In genomic region chr5:139403787-139404483, GRCh38 we compare ENCODE assay signal across 8 cellular contexts. TPM values are rescaled to one million over a fixed set of nuclear protein-coding genes. Genes with fewer than 3 reads are reported as not detected.
DNase-seq lines count a peak whose midpoint lies in the region; ATAC-seq and TF ChIP-seq lines count a peak whose summit lies in the region.

Gene SPATA24, minus strand, starts transcription at chr5:139404089. Its CDS starts 29 bp downstream, at chr5:139404060.

- H3K4me3 Mint-ChIP-seq in activated T-cell treated with anti-CD3 and anti-CD28 coated beads, Interleukin-2, amount 50 U/mL, for 24 hours, result peak within 1 kb of the TSS; percentile 85

- peaks cover 40% of the 10 kb centered on the region for H3K4me1 Mint-ChIP-seq in activated T-cell treated with anti-CD3 and anti-CD28 coated beads, Interleukin-2, amount 50 U/mL, for 24 hours (ENCODE audit: low read depth)

- no peaks in the 10 kb centered on the region for H3K9me3 Mint-ChIP-seq in activated T-cell treated with anti-CD3 and anti-CD28 coated beads, Interleukin-2, amount 50 U/mL, for 24 hours

- TF ChIP-seq CTCF in PC-3 (conservative IDR thresholded peaks at IDR 0.05; ENCODE audit: low read depth, low read length) (no peak), epithelial cell of proximal tubule (conservative IDR thresholded peaks at IDR 0.05; ENCODE audit: low read depth, low read length) (no peak)

- H3K27me3 ChIP-seq in PC-3 (ENCODE audit: low read length) (no peaks in the 10 kb centered on the region), mucosa of rectum (ENCODE audit: control insufficient read depth in 2 of 2, insufficient read depth in 2 of 2, low read length in 2 of 2) (no peaks in the 10 kb centered on the region)

- peaks cover 14% of the 10 kb centered on the region for H3K36me3 Mint-ChIP-seq in activated T-cell treated with anti-CD3 and anti-CD28 coated beads, Interleukin-2, amount 50 U/mL, for 24 hours (ENCODE audit: low read depth)

- BruUV-seq in PC-3 (replicated peaks; lab: Mats Ljungman, UMichigan), result no TSS peak

- H3K27ac ChIP-seq in PC-3 (ENCODE audit: low read length) (peak within 1 kb of the TSS; percentile 90), mucosa of rectum (ENCODE audit: low read depth in 2 of 2, low read length in 2 of 2) (peak within 1 kb of the TSS; percentile 93 to 95)

- no peaks in the 10 kb centered on the region for H3F3A ChIP-seq in PC-3 (ENCODE audit: low read length, unreplicated experiment)

- H3K4me1 ChIP-seq in PC-3 (ENCODE audit: insufficient read depth, low read length), result peaks cover 10% of the 10 kb centered on the region
- H3K4me1 ChIP-seq in mucosa of rectum (ENCODE audit: control insufficient read depth in 2 of 2, insufficient read depth in 2 of 2, low read length in 2 of 2), result peaks cover 13 to 15% of the 10 kb centered on the region in 2 donors

- H3K9ac ChIP-seq in PC-3 (ENCODE audit: low read length) (peak within 1 kb of the TSS; percentile 88), mucosa of rectum (ENCODE audit: low read depth in 1 of 2, low read length in 2 of 2) (peak within 1 kb of the TSS; percentile 72 to 84)

- no peaks in the 10 kb centered on the region for H3K36me3 ChIP-seq in PC-3 (ENCODE audit: low read depth, low read length)
- H3K36me3 ChIP-seq in mucosa of rectum (ENCODE audit: control insufficient read depth in 2 of 2, insufficient read depth in 2 of 2, low read length in 2 of 2), result peaks cover 0 to 2% of the 10 kb centered on the region in 2 donors

- H3K9me3 ChIP-seq in PC-3 (ENCODE audit: low read length), result no peaks in the 10 kb centered on the region
- no peaks in the 10 kb centered on the region for H3K9me3 ChIP-seq in mucosa of rectum (ENCODE audit: control insufficient read depth in 2 of 2, low read length in 2 of 2)

- ATAC-seq in GM21717 (IDR thresholded peaks at IDR 0.05; ENCODE audit: unreplicated experiment) (peak; percentile 75), PC-3 (peak; percentile 95)

- no peaks in the 10 kb centered on the region for H3K9me2 ChIP-seq in PC-3 (replicated peaks; ENCODE audit: low read length)

- H3K27me3 Mint-ChIP-seq in activated T-cell treated with anti-CD3 and anti-CD28 coated beads, Interleukin-2, amount 50 U/mL, for 24 hours, result no peaks in the 10 kb centered on the region

- peak within 1 kb of the TSS; percentile 99 for H3K27ac Mint-ChIP-seq in activated T-cell treated with anti-CD3 and anti-CD28 coated beads, Interleukin-2, amount 50 U/mL, for 24 hours

- CTCF ChIA-PET in PC-3 (lab: Charles Lee), result no interaction called here

- POLR2A ChIA-PET in PC-3 (lab: Charles Lee; ENCODE audit: unreplicated experiment), result interaction anchor here (0.5 kb wide), 1 partner anchor 795 kb away, joined by 3 read pairs; no protein-coding TSS in a partner anchor

- H3K79me2 ChIP-seq in PC-3 (ENCODE audit: low read length), result no peaks in the 10 kb centered on the region

- intact Hi-C loops in PC-3 (cut with micrococcal nuclease), result no loop called here

- H2AFZ ChIP-seq in PC-3 (ENCODE audit: low read length), result peak within 1 kb of the TSS; percentile 91

- no peaks in the 10 kb centered on the region for H4K20me1 ChIP-seq in PC-3 (ENCODE audit: low read length)

- DNase-seq in DMS153 treated with DMSO at 0.1 percent for 48 hours (lab: John Stamatoyannopoulos, UW; ENCODE audit: unreplicated experiment) (peak; percentile 77), PC-3 (peak; percentile 91), epithelial cell of proximal tubule (ENCODE audit: low read depth) (peak; percentile 65)
- DNase-seq in Jurkat, Clone E6-1 (ENCODE audit: low read depth, low spot score), result peak; percentile 97
- peak; percentile 98 for DNase-seq in activated T-cell treated with anti-CD3 and anti-CD28 coated beads, Interleukin-2, amount 50 U/mL, for 24 hours
- DNase-seq in stimulated activated CD8-positive, alpha-beta memory T cell treated with anti-CD3 and anti-CD28 coated beads, Interleukin-4, amount 100 ng/mL, for 4 hours (ENCODE audit: low read depth in 2 of 2, low spot score in 1 of 2), result peak; percentile 96 to 97

- peak within 1 kb of the TSS; percentile 68 for H3K4me3 ChIP-seq in Jurkat, Clone E6-1 (ENCODE audit: low read length)
- peak within 1 kb of the TSS; percentile 68 for H3K4me3 ChIP-seq in PC-3 (ENCODE audit: low read length)
- peak within 1 kb of the TSS; percentile 56 for H3K4me3 ChIP-seq in epithelial cell of proximal tubule (ENCODE audit: low read depth, low read length)
- peak within 1 kb of the TSS; percentile 77 to 88 for H3K4me3 ChIP-seq in mucosa of rectum (ENCODE audit: low read length in 2 of 2)

- H3K4me2 ChIP-seq in PC-3 (ENCODE audit: low read length), result peak within 1 kb of the TSS; percentile 90

RNA-seq across cellular contexts. Expression of gene SPATA24, which starts in this region (rescaled TPM):
- polyA plus RNA-seq in Jurkat, Clone E6-1 (2012; ENCODE audit: insufficient read depth, insufficient read length), result 11.2 TPM
- total RNA-seq in PC-3 (2014; rRNA removed) (1.4 and 3.1 TPM in 2 replicates), epithelial cell of proximal tubule (2.2 and 5.3 TPM in 2 replicates)

Comparison
In these comparisons a context has a peak if more than half of its experiments do, and no peak if none do; other contexts are left out.
1. Peak in every context shown above with its lines: DNase-seq, ATAC-seq, H3K4me3 ChIP-seq and H3K27ac ChIP-seq.